Comparison of ENCODE assay signal across 30 cellular contexts in the genomic region with DNA sequence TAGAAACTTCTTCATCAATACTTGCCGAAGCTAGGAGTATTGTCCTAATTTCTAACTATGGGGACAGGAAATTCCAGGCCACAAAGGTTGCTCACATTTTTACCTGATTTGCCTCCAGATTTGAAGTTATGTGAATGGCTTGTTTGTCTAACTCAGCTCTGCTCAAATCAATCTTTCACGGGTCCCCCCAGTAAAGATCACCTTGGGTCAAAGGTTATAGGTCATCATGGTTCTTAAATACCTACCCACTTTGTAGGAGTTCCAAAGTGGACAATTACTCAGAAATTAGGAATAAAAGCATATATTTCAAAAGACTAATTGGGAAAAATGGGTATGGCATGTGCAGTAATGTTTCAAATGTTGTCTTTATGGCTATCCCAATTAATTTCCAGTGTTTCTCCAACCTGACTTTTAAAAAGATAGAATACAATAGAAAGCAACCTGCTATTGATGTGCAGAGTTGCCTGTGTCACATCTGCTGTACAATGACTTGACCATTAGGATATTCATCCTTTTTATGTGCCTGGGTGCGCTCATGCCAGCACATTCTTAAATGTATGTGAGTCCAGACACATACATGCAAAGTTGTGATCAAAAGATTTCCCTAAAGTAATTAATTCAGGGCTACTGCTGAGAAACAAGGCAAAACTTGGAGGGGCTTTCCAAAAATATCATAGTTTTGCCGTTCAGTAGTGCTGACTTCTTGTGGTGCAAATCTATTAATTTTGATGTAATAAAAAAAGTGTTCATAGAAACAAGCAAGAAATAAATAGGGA.
"Had no signal": no experiment of that assay in that cellular context is flagged by ENCODE, and none has a peak within 500 bp of the region (broad histone marks: within the 10 kb centered on the region; RNA-seq: fewer than 3 reads in every experiment).

No MANE protein-coding gene starts in this region.

- H3K27ac Mint-ChIP-seq: activated CD4-positive, alpha-beta memory T cell treated with anti-CD3 and anti-CD28 coated beads, Interleukin-2, amount 10 ng/mL, durations not matched to agents 7 days and 5 days; activated CD4-positive, alpha-beta T cell treated with anti-CD3 and anti-CD28 coated beads, Interleukin-2, amount 10 ng/mL, durations not matched to agents 7 days and 5 days; activated naive CD4-positive, alpha-beta T cell treated with anti-CD3 and anti-CD28 coated beads, Interleukin-2, amount 10 ng/mL, durations not matched to agents 7 days and 5 days; activated naive CD4-positive, alpha-beta T cell treated with anti-CD3 and anti-CD28 coated beads, Interleukin-2, amount 50 U/mL, for 72 hours; activated naive CD8-positive, alpha-beta T cell treated with anti-CD3 and anti-CD28 coated beads, Interleukin-2, amount 10 ng/mL, durations not matched to agents 7 days and 5 days; activated T-cell treated with anti-CD3 and anti-CD28 coated beads, Interleukin-2, amount 50 U/mL, for 24 hours; activated T-cell treated with anti-CD3 and anti-CD28 coated beads, Interleukin-2, amount 50 U/mL, for 72 hours; brain; dendritic cell treated with granulocyte-macrophage colony-stimulating factor and Interleukin-4, amounts not matched to agents 40 ng/mL and 50 ng/mL, for 4 days; WTC11 had no signal

- H3K27me3 Mint-ChIP-seq: activated CD4-positive, alpha-beta memory T cell treated with anti-CD3 and anti-CD28 coated beads, Interleukin-2, amount 10 ng/mL, durations not matched to agents 7 days and 5 days; activated CD4-positive, alpha-beta T cell treated with anti-CD3 and anti-CD28 coated beads, Interleukin-2, amount 10 ng/mL, durations not matched to agents 7 days and 5 days; activated naive CD4-positive, alpha-beta T cell treated with anti-CD3 and anti-CD28 coated beads, Interleukin-2, amount 10 ng/mL, durations not matched to agents 7 days and 5 days; activated naive CD8-positive, alpha-beta T cell treated with anti-CD3 and anti-CD28 coated beads, Interleukin-2, amount 10 ng/mL, durations not matched to agents 7 days and 5 days; activated T-cell treated with anti-CD3 and anti-CD28 coated beads, Interleukin-2, amount 50 U/mL, for 24 hours; dendritic cell treated with granulocyte-macrophage colony-stimulating factor and Interleukin-4, amounts not matched to agents 40 ng/mL and 50 ng/mL, for 4 days had no signal

- DNase-seq: activated CD4-positive, alpha-beta memory T cell treated with anti-CD3 and anti-CD28 coated beads, Interleukin-2, amount 10 ng/mL, durations not matched to agents 7 days and 5 days; activated CD4-positive, alpha-beta T cell treated with anti-CD3 and anti-CD28 coated beads for 1 hour; activated CD4-positive, alpha-beta T cell treated with anti-CD3 and anti-CD28 coated beads for 4 hours; activated CD4-positive, alpha-beta T cell treated with anti-CD3 and anti-CD28 coated beads, Interleukin-2, amount 10 ng/mL, durations not matched to agents 7 days and 5 days; activated CD4-positive, alpha-beta T cell treated with anti-CD3 and anti-CD28 coated beads, Interleukin-2, amount 50 U/mL, for 4 hours; activated CD8-positive, alpha-beta memory T cell treated with anti-CD3 and anti-CD28 coated beads, Interleukin-2, amount 50 U/mL, for 48 hours; activated gamma-delta T cell; activated naive CD4-positive, alpha-beta T cell; activated naive CD4-positive, alpha-beta T cell treated with anti-CD3 and anti-CD28 coated beads, Interleukin-2, amount 10 ng/mL, durations not matched to agents 7 days and 5 days; activated naive CD8-positive, alpha-beta T cell treated with anti-CD3 and anti-CD28 coated beads, Interleukin-2, amount 10 ng/mL, durations not matched to agents 7 days and 5 days; activated T-cell treated with anti-CD3 and anti-CD28 coated beads for 4 hours; activated T-cell treated with anti-CD3 and anti-CD28 coated beads, Interleukin-2, amount 50 U/mL, for 24 hours; activated T-cell treated with anti-CD3 and anti-CD28 coated beads, Interleukin-2, amount 50 U/mL, for 72 hours; central memory CD4-positive, alpha-beta T cell; cerebellar nuclear complex; dorsolateral prefrontal cortex; effector memory CD4-positive, alpha-beta T cell; erythroblast; foreskin keratinocyte; gastrocnemius medialis; T-helper 2 cell had no signal

- H3K4me3 ChIP-seq: ascending aorta, breast epithelium, cardiac muscle cell, coronary artery, dorsolateral prefrontal cortex, esophagus muscularis mucosa, gastrocnemius medialis had no signal

- H3K36me3 ChIP-seq: ascending aorta, breast epithelium, cardiac muscle cell, esophagus muscularis mucosa, gastrocnemius medialis had no signal

- H3K4me1 Mint-ChIP-seq: activated CD4-positive, alpha-beta memory T cell treated with anti-CD3 and anti-CD28 coated beads, Interleukin-2, amount 10 ng/mL, durations not matched to agents 7 days and 5 days; activated CD4-positive, alpha-beta T cell treated with anti-CD3 and anti-CD28 coated beads, Interleukin-2, amount 10 ng/mL, durations not matched to agents 7 days and 5 days; activated naive CD4-positive, alpha-beta T cell treated with anti-CD3 and anti-CD28 coated beads, Interleukin-2, amount 10 ng/mL, durations not matched to agents 7 days and 5 days; activated naive CD8-positive, alpha-beta T cell treated with anti-CD3 and anti-CD28 coated beads, Interleukin-2, amount 10 ng/mL, durations not matched to agents 7 days and 5 days had no signal

- H3K27ac ChIP-seq: ascending aorta, breast epithelium, cardiac muscle cell, coronary artery, esophagus muscularis mucosa, foreskin keratinocyte, gastrocnemius medialis had no signal

- H3K4me1 ChIP-seq: ascending aorta, breast epithelium, esophagus muscularis mucosa, foreskin keratinocyte, gastrocnemius medialis had no signal

- H3K4me3 Mint-ChIP-seq: activated CD4-positive, alpha-beta memory T cell treated with anti-CD3 and anti-CD28 coated beads, Interleukin-2, amount 10 ng/mL, durations not matched to agents 7 days and 5 days; activated CD4-positive, alpha-beta T cell treated with anti-CD3 and anti-CD28 coated beads, Interleukin-2, amount 10 ng/mL, durations not matched to agents 7 days and 5 days; activated naive CD4-positive, alpha-beta T cell treated with anti-CD3 and anti-CD28 coated beads, Interleukin-2, amount 10 ng/mL, durations not matched to agents 7 days and 5 days; activated naive CD8-positive, alpha-beta T cell treated with anti-CD3 and anti-CD28 coated beads, Interleukin-2, amount 10 ng/mL, durations not matched to agents 7 days and 5 days; activated T-cell treated with anti-CD3 and anti-CD28 coated beads, Interleukin-2, amount 50 U/mL, for 24 hours; activated T-cell treated with anti-CD3 and anti-CD28 coated beads, Interleukin-2, amount 50 U/mL, for 72 hours; brain; dendritic cell treated with granulocyte-macrophage colony-stimulating factor and Interleukin-4, amounts not matched to agents 40 ng/mL and 50 ng/mL, for 4 days; WTC11 had no signal

- ATAC-seq: activated naive CD4-positive, alpha-beta T cell treated with anti-CD3 and anti-CD28 coated beads, Interleukin-2, amount 50 U/mL, for 72 hours; activated T-cell treated with anti-CD3 and anti-CD28 coated beads, Interleukin-2, amount 50 U/mL, for 72 hours; foreskin keratinocyte; gastrocnemius medialis; WTC11 had no signal

- H3K27me3 ChIP-seq: ascending aorta, breast epithelium, cardiac muscle cell, dorsolateral prefrontal cortex, esophagus muscularis mucosa, foreskin keratinocyte, gastrocnemius medialis had no signal

- H3K9me3 ChIP-seq: gastrocnemius medialis had no signal

- H3K36me3 Mint-ChIP-seq: activated naive CD8-positive, alpha-beta T cell treated with anti-CD3 and anti-CD28 coated beads, Interleukin-2, amount 10 ng/mL, durations not matched to agents 7 days and 5 days had no signal
